ENCODE assay signal across 7 cellular contexts in the genomic region with DNA sequence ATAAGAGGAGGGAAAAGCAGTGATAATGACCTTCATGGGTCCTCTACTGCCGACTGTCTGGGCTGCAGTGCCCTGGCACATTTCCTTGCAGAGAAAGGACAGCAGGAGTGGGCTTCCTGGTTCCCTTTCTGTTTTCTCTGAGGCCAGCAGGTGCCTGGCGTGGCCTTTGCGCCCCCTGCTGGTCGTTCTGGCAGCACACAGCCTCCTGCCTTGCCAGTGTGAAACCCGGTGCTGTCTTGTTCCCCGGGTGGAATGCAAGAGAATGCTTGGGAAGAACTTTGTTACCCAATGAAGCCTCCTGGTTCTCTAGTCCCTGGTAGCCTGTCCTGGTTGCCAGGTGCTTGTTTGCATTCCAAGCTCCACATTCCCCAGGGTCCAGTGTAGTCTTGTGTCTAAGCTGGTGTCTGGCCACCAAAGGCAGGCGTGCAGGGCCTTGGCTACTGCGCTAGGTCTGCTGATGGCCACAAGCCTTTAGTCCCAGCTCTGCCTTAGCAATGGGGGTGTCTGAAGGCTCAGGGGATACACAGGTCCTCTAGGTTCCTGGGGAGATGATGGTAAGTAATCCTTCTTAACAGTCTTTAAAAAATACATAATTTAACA.
A peak's percentile ranks its signal among the peaks of the same experiment; 100 is the strongest.
DNase-seq lines count a peak whose midpoint lies in the region; ATAC-seq and TF ChIP-seq lines count a peak whose summit lies in the region.

No MANE protein-coding gene starts in this region.

- no peak overlapping the region for H3K27ac Mint-ChIP-seq in activated CD4-positive, alpha-beta T cell treated with anti-CD3 and anti-CD28 coated beads for 36 hours
- no peak overlapping the region for H3K27ac Mint-ChIP-seq in chondrocyte (ENCODE audit: unreplicated experiment)

- H3K27me3 Mint-ChIP-seq in activated CD4-positive, alpha-beta T cell treated with anti-CD3 and anti-CD28 coated beads for 36 hours = peaks cover 4% of the 10 kb centered on the region
- H3K27me3 Mint-ChIP-seq in chondrocyte (ENCODE audit: low read depth) = peaks cover 2% of the 10 kb centered on the region

- no peak overlapping the region for H3K4me3 Mint-ChIP-seq in activated CD4-positive, alpha-beta T cell treated with anti-CD3 and anti-CD28 coated beads for 36 hours
- no peak overlapping the region for H3K4me3 Mint-ChIP-seq in chondrocyte (ENCODE audit: unreplicated experiment)

- H3K4me3 ChIP-seq in GM12875 (ENCODE audit: low read depth, low read length) (no peak overlapping the region), lower lobe of right lung (no peak overlapping the region)

- no peaks in the 10 kb centered on the region for H3K9me3 Mint-ChIP-seq in activated CD4-positive, alpha-beta T cell treated with anti-CD3 and anti-CD28 coated beads for 36 hours (ENCODE audit: low read depth)
- peaks cover 6% of the 10 kb centered on the region for H3K9me3 Mint-ChIP-seq in chondrocyte (ENCODE audit: low read depth)

- POLR2A ChIA-PET in activated CD4-positive, alpha-beta T cell treated with anti-CD3 and anti-CD28 coated beads for 36 hours (lab: Charles Lee) = interaction anchor here (0.5 kb wide), 1 partner anchor 45 kb away, joined by 3 read pairs; no protein-coding TSS in a partner anchor

- peak; percentile 3 for DNase-seq in NCI-H2107 (lab: John Stamatoyannopoulos, UW)
- peak; percentile 83 for DNase-seq in activated CD4-positive, alpha-beta T cell treated with anti-CD3 and anti-CD28 coated beads for 36 hours
- DNase-seq in chondrocyte (ENCODE audit: low spot score) = no peak
- peak; percentile 57 for DNase-seq in lower lobe of right lung
- DNase-seq in stimulated activated CD8-positive, alpha-beta memory T cell treated with anti-CD3 and anti-CD28 coated beads, Interleukin-15, amount 100 ng/mL, for 24 hours (ENCODE audit: low read depth) = peak; percentile 40

- intact Hi-C loops in activated CD4-positive, alpha-beta T cell treated with anti-CD3 and anti-CD28 coated beads for 36 hours (cut with DNase I, micrococcal nuclease) = loop anchor here (1.0 to 10.0 kb wide), 5 partner anchors 90 to 1692 kb away; partner anchors contain the start of gene TMEM132B (in 1 of the 2)
- intact Hi-C loops in lower lobe of right lung (cut with DNase I) = no loop called here

- H3K27me3 ChIP-seq in lower lobe of right lung (ENCODE audit: low read depth) = no peaks in the 10 kb centered on the region

- CTCF ChIA-PET in activated CD4-positive, alpha-beta T cell treated with anti-CD3 and anti-CD28 coated beads for 36 hours (lab: Charles Lee) = interaction anchor here (0.7 to 1.8 kb wide), 9 partner anchors 10 to 807 kb away, joined by 3 to 7 read pairs (median 4); no protein-coding TSS in a partner anchor

- TF ChIP-seq CTCF in GM12875 (IDR thresholded peaks at IDR 0.05; ENCODE audit: borderline replicate concordance, insufficient read depth, low read depth, low read length) = peak; percentile 94
- TF ChIP-seq CTCF in chondrocyte (IDR thresholded peaks at IDR 0.05) = peak; percentile 77
- TF ChIP-seq CTCF in lower lobe of right lung (IDR thresholded peaks at IDR 0.05) = peak; percentile 91

- no peaks in the 10 kb centered on the region for H3K9me3 ChIP-seq in lower lobe of right lung

- H3K4me1 Mint-ChIP-seq in activated CD4-positive, alpha-beta T cell treated with anti-CD3 and anti-CD28 coated beads for 36 hours = no peaks in the 10 kb centered on the region
- no peaks in the 10 kb centered on the region for H3K4me1 Mint-ChIP-seq in chondrocyte (ENCODE audit: low read depth)

- no peak overlapping the region for H3K27ac ChIP-seq in lower lobe of right lung

- ATAC-seq in HG02642 (IDR thresholded peaks at IDR 0.05; ENCODE audit: poor library complexity, unreplicated experiment) (peak; percentile 88), lower lobe of right lung (peak; percentile 73 to 76)
- ATAC-seq in activated CD4-positive, alpha-beta T cell treated with anti-CD3 and anti-CD28 coated beads for 36 hours = peak; percentile 64

- H3K36me3 ChIP-seq in lower lobe of right lung = no peaks in the 10 kb centered on the region

- no peaks in the 10 kb centered on the region for H3K4me1 ChIP-seq in lower lobe of right lung

- H3K36me3 Mint-ChIP-seq in activated CD4-positive, alpha-beta T cell treated with anti-CD3 and anti-CD28 coated beads for 36 hours (ENCODE audit: low read depth) = no peaks in the 10 kb centered on the region
- no peaks in the 10 kb centered on the region for H3K36me3 Mint-ChIP-seq in chondrocyte (ENCODE audit: low read depth)
